ENCODE assay signal across 11 cellular contexts in genomic region chr19:49147923-49148682, GRCh38. TPM values are rescaled to one million over a fixed set of nuclear protein-coding genes. Genes with fewer than 3 reads are reported as not detected.
DNase-seq lines count a peak whose midpoint lies in the region; ATAC-seq, FAIRE-seq and TF ChIP-seq lines count a peak whose summit lies in the region.
"Had no signal": no experiment of that assay in that cellular context is flagged by ENCODE, and none has a peak within 500 bp of the region (broad histone marks: within the 10 kb centered on the region; RNA-seq: fewer than 3 reads in every experiment).

No MANE protein-coding gene starts in this region.

- H3K4me2 ChIP-seq in astrocyte (ENCODE audit: low read length) = peak overlapping the region; percentile 97

- peaks cover under 1% of the 10 kb centered on the region for H3K4me1 Mint-ChIP-seq in astrocyte (ENCODE audit: low read depth, unreplicated experiment)

- no peak for FAIRE-seq in astrocyte (lab: Jason Lieb, UNC)
- FAIRE-seq: islet of Langerhans had no signal

- peak overlapping the region; percentile 87 for H2AFZ ChIP-seq in astrocyte (ENCODE audit: low read depth, low read length)

- H3K27ac ChIP-seq in HUES48 (ENCODE audit: low read depth, low read length) (no peak overlapping the region), astrocyte (ENCODE audit: low read depth, low read length) (no peak overlapping the region), gastrocnemius medialis (peak overlapping the region; percentile 99 to 100 (median 99))
- H3K27ac ChIP-seq: brain microvascular endothelial cell had no signal

- no peak for TF ChIP-seq POLR2A in gastrocnemius medialis (IDR thresholded peaks at IDR 0.05)

- H3K9me3 Mint-ChIP-seq in astrocyte (ENCODE audit: unreplicated experiment) = peaks cover 4% of the 10 kb centered on the region

- TF ChIP-seq CTCF in astrocyte (IDR thresholded peaks at IDR 0.05; ENCODE audit: insufficient read depth, low read depth, low read length) (no peak), gastrocnemius medialis (IDR thresholded peaks at IDR 0.05 in 4 of 5, conservative IDR thresholded peaks at IDR 0.05 in 1 of 5) (no peak), GM20000 (IDR thresholded peaks at IDR 0.05; ENCODE audit: extremely low read depth, missing control alignments) (no peak)

- H3K4me3 ChIP-seq in HUES48 (ENCODE audit: low read depth, low read length) (peak overlapping the region; percentile 95), astrocyte (ENCODE audit: insufficient read depth, low read depth, low read length) (no peak overlapping the region), iPS-15b (ENCODE audit: low read depth, low read length) (peak overlapping the region; percentile 99), gastrocnemius medialis (peak overlapping the region; percentile 64 to 87 (median 83))

- H3K27me3 ChIP-seq in HUES48 (ENCODE audit: control insufficient read depth, insufficient read depth, low read length) (peaks cover 4% of the 10 kb centered on the region; the same call in 1 of the 2 replicates), astrocyte (ENCODE audit: insufficient read depth, low read length) (no peaks in the 10 kb centered on the region), iPS-15b (ENCODE audit: control insufficient read depth, insufficient read depth, low read length) (peaks cover 4% of the 10 kb centered on the region), gastrocnemius medialis (no peaks in the 10 kb centered on the region)
- H3K27me3 ChIP-seq: brain microvascular endothelial cell had no signal

- in situ Hi-C loops in gastrocnemius medialis (cut with MboI; ENCODE audit: low sequenced_read_pairs in 4 of 4) = loop anchor here in 2 of 4 donors (5.0 kb wide), 1 partner anchor 51 kb away; no protein-coding TSS in a partner anchor

- H3K36me3 Mint-ChIP-seq in astrocyte (ENCODE audit: low read depth, unreplicated experiment) = peaks cover 2% of the 10 kb centered on the region

- H3K36me3 ChIP-seq in HUES48 (ENCODE audit: control insufficient read depth, insufficient read depth, low read length) = no peaks in the 10 kb centered on the region; the same call in 1 of the 2 replicates
- H3K36me3 ChIP-seq in astrocyte (ENCODE audit: insufficient read depth, low read length) = no peaks in the 10 kb centered on the region
- no peaks in the 10 kb centered on the region for H3K36me3 ChIP-seq in iPS-15b (ENCODE audit: control insufficient read depth, insufficient read depth, low read length)
- no peaks in the 10 kb centered on the region for H3K36me3 ChIP-seq in gastrocnemius medialis
- H3K36me3 ChIP-seq: brain microvascular endothelial cell had no signal

- peak overlapping the region; percentile 1 for H3K27ac Mint-ChIP-seq in astrocyte (ENCODE audit: unreplicated experiment)

- H3K4me3 Mint-ChIP-seq in astrocyte (ENCODE audit: unreplicated experiment) = peak overlapping the region; percentile 62

- H3K9ac ChIP-seq in HUES48 (ENCODE audit: low read depth, low read length) (no peak overlapping the region), astrocyte (ENCODE audit: low read length) (no peak overlapping the region), iPS-15b (ENCODE audit: low read depth, low read length) (no peak overlapping the region)

- no peak for DNase-seq in astrocyte (ENCODE audit: low read depth)
- no peak for DNase-seq in gastrocnemius medialis
- DNase-seq in cerebellar nuclear complex (lab: John Stamatoyannopoulos, UW) = no peak
- DNase-seq in NCI-H2107 treated with DMSO at 0.1 percent for 48 hours (lab: John Stamatoyannopoulos, UW; ENCODE audit: unreplicated experiment) = no peak
- no peak for DNase-seq in GM20000 (ENCODE audit: low spot score)
- DNase-seq in activated CD8-positive, alpha-beta memory T cell treated with anti-CD3 and anti-CD28 coated beads for 24 hours = no peak
- DNase-seq: activated CD4-positive, CD25-positive, alpha-beta regulatory T cell treated with anti-CD3 and anti-CD28 coated beads, Interleukin-2, amount 50 U/mL, for 72 hours; brain microvascular endothelial cell had no signal

- ATAC-seq in gastrocnemius medialis = no peak

- no peaks in the 10 kb centered on the region for H3K79me2 ChIP-seq in astrocyte (ENCODE audit: insufficient read depth, low read length)

- peaks cover 15% of the 10 kb centered on the region for H3K4me1 ChIP-seq in HUES48 (ENCODE audit: control insufficient read depth, insufficient read depth, low read length)
- peaks cover 8% of the 10 kb centered on the region for H3K4me1 ChIP-seq in astrocyte (ENCODE audit: insufficient read depth, low read length)
- H3K4me1 ChIP-seq in iPS-15b (ENCODE audit: control insufficient read depth, insufficient read depth, low read length) = peaks cover 9% of the 10 kb centered on the region
- H3K4me1 ChIP-seq in gastrocnemius medialis = peaks cover 25 to 55% of the 10 kb centered on the region in 2 donors

- intact Hi-C loops in gastrocnemius medialis (cut with DNase I; ENCODE audit: low total_unique reads) = no loop called here

- no peaks in the 10 kb centered on the region for H4K20me1 ChIP-seq in astrocyte (ENCODE audit: insufficient read depth, low read length)

- H3K9me3 ChIP-seq in HUES48 (ENCODE audit: control insufficient read depth, insufficient read depth, low read length) = no peaks in the 10 kb centered on the region
- H3K9me3 ChIP-seq in astrocyte (ENCODE audit: insufficient read depth, low read depth, low read length) = no peaks in the 10 kb centered on the region
- no peaks in the 10 kb centered on the region for H3K9me3 ChIP-seq in iPS-15b (ENCODE audit: control insufficient read depth, insufficient read depth, low read length)
- no peaks in the 10 kb centered on the region for H3K9me3 ChIP-seq in gastrocnemius medialis

- H3K27me3 Mint-ChIP-seq in astrocyte (ENCODE audit: low read depth, unreplicated experiment) = peaks cover 14% of the 10 kb centered on the region

RNA-seq across cellular contexts. Expression of gene HRC, which starts 7.1 kb away (rescaled TPM):
- total RNA-seq in astrocyte (not detected in 2 replicates), gastrocnemius medialis (100 to 1,000 TPM; 190 to 537 (median 300) TPM)

RNA-seq across cellular contexts. Expression of gene TRPM4, which starts 9.5 kb away (rescaled TPM):
- total RNA-seq in astrocyte = 26.3 and 28.3 TPM in 2 replicates
- total RNA-seq in gastrocnemius medialis = 10 to 100 TPM; 10.4 to 11.5 (median 11.3) TPM

RNA-seq across cellular contexts. Expression of gene PPFIA3, which starts 28.8 kb away (rescaled TPM):
- 9.2 and 11.7 TPM in 2 replicates for total RNA-seq in astrocyte
- total RNA-seq in gastrocnemius medialis = 1 to 10 TPM; 1.9 to 4.1 (median 3.0) TPM

RNA-seq across cellular contexts. Expression of gene C19orf73, which starts 29.2 kb away (rescaled TPM):
- 0.73 and 1.4 TPM in 2 replicates for total RNA-seq in astrocyte
- 10 to 100 TPM in 1 of 4 donors, 1 to 10 TPM in 3; 1.3 to 11.7 (median 3.5) TPM for total RNA-seq in gastrocnemius medialis

RNA-seq across cellular contexts. Expression of gene LIN7B, which starts 33.9 kb away (rescaled TPM):
- total RNA-seq in astrocyte = 8.9 and 9.7 TPM in 2 replicates
- 10 to 100 TPM; 25.7 to 97.9 (median 34.0) TPM for total RNA-seq in gastrocnemius medialis

Comparison
In these comparisons a context has a peak if more than half of its experiments do, and no peak if none do; other contexts are left out.
1. H3K27ac ChIP-seq: peak in gastrocnemius medialis (4 of 4); none in HUES48 (single experiment) and astrocyte (single experiment).
2. RNA of gene HRC, which starts 7.1 kb away (total RNA-seq): 190 to 537 TPM in gastrocnemius medialis; not detected in astrocyte; every median in the first group is over 100 times any median in the second.